Comparison of ENCODE assay signal across 1 cellular context in genomic region chr1:75785964-75786853, GRCh38.
TF ChIP-seq lines count a peak whose summit lies in the region.

Gene RABGGTB (plus strand): TSS chr1:75786256. CDS start chr1:75786272, 16 bp downstream.

TF ChIP-seq in HepG2, 621 proteins besides CTCF, POLR2A, EP300 and RAD21 (continued from another document and continues in another):
- peak; percentile 33; the same call in 1 of the 2 replicates for TF ChIP-seq ZBED4 (CRISPR knock-in tag; IDR thresholded peaks at IDR 0.05; ENCODE audit: borderline replicate concordance)
- 0 out of 2 replicates have a peak, but pooled peaks have one; percentile 31 for TF ChIP-seq MLXIP (CRISPR knock-in tag; IDR thresholded peaks at IDR 0.05; ENCODE audit: borderline replicate concordance)
- TF ChIP-seq PHF20 (CRISPR knock-in tag; IDR thresholded peaks at IDR 0.05) = peak; percentile 82
- no peak for TF ChIP-seq NBN (conservative IDR thresholded peaks at IDR 0.05)
- TF ChIP-seq MBNL3 (CRISPR knock-in tag; conservative IDR thresholded peaks at IDR 0.05) = no peak
- 0 out of 2 replicates have a peak, but pooled peaks have one; percentile 58 for TF ChIP-seq PBX3 (CRISPR knock-in tag; IDR thresholded peaks at IDR 0.05; ENCODE audit: borderline replicate concordance)
- peak; percentile 89 for TF ChIP-seq XRCC5 (optimal IDR thresholded peaks at IDR 0.05; ENCODE audit: low read length)
- TF ChIP-seq RNF2 (conservative IDR thresholded peaks at IDR 0.05; ENCODE audit: low read depth) = 0 out of 2 replicates have a peak, but pooled peaks have one; percentile 44
- no peak for TF ChIP-seq PAF1 (CRISPR knock-in tag; IDR thresholded peaks at IDR 0.05)
- peak; percentile 86 for TF ChIP-seq SALL2 (CRISPR knock-in tag; IDR thresholded peaks at IDR 0.05)
- TF ChIP-seq FOXA3 (CRISPR knock-in tag; IDR thresholded peaks at IDR 0.05) = peak; percentile 43; the same call in 1 of the 2 replicates
- 0 out of 2 replicates have a peak, but pooled peaks have one; percentile 32 for TF ChIP-seq ZBTB21 (CRISPR knock-in tag; IDR thresholded peaks at IDR 0.05)
- TF ChIP-seq KDM5B (CRISPR knock-in tag; IDR thresholded peaks at IDR 0.05; ENCODE audit: borderline replicate concordance) = peak; percentile 77; the same call in 1 of the 2 replicates
- 0 out of 2 replicates have a peak, but pooled peaks have one; percentile 21 for TF ChIP-seq ZBTB25 (CRISPR knock-in tag; IDR thresholded peaks at IDR 0.05)
- peak; percentile 13; the same call in 1 of the 2 replicates for TF ChIP-seq BRF2 (CRISPR knock-in tag; IDR thresholded peaks at IDR 0.05)
- TF ChIP-seq HDAC6 (IDR thresholded peaks at IDR 0.05; ENCODE audit: low read depth, low read length) = peak; percentile 86; the same call in 1 of the 2 replicates
- TF ChIP-seq RXRA (CRISPR knock-in tag; IDR thresholded peaks at IDR 0.05) = 0 out of 2 replicates have a peak, but pooled peaks have one; percentile 47
- TF ChIP-seq ZNF557 (CRISPR knock-in tag; IDR thresholded peaks at IDR 0.05) = peak; percentile 60; the same call in 1 of the 2 replicates
- peak; percentile 55; the same call in 1 of the 2 replicates for TF ChIP-seq TSC22D2 (CRISPR knock-in tag; IDR thresholded peaks at IDR 0.05; ENCODE audit: borderline replicate concordance)
- peak; percentile 90; the same call in 1 of the 2 replicates for TF ChIP-seq ATF6 (CRISPR knock-in tag; conservative IDR thresholded peaks at IDR 0.05)
- TF ChIP-seq ZZZ3 (CRISPR knock-in tag; IDR thresholded peaks at IDR 0.05; ENCODE audit: borderline replicate concordance) = peak; percentile 94; the same call in 1 of the 2 replicates
- peak; percentile 89 for TF ChIP-seq HOXA5 (CRISPR knock-in tag; IDR thresholded peaks at IDR 0.05)
- TF ChIP-seq ARID4A (CRISPR knock-in tag; IDR thresholded peaks at IDR 0.05; ENCODE audit: borderline replicate concordance) = peak; percentile 82; the same call in 1 of the 2 replicates
- TF ChIP-seq SAFB2 (CRISPR knock-in tag; IDR thresholded peaks at IDR 0.05; ENCODE audit: borderline replicate concordance, low read depth) = peak; percentile 39; the same call in 1 of the 2 replicates
- TF ChIP-seq ZNF136 (CRISPR knock-in tag; IDR thresholded peaks at IDR 0.05; ENCODE audit: low read depth) = peak; percentile 38; the same call in 1 of the 2 replicates
- TF ChIP-seq ZNF275 (CRISPR knock-in tag; IDR thresholded peaks at IDR 0.05; ENCODE audit: borderline replicate concordance) = no peak
- peak; percentile 65 for TF ChIP-seq ZNF143 (CRISPR knock-in tag; IDR thresholded peaks at IDR 0.05)
- 0 out of 2 replicates have a peak, but pooled peaks have one; percentile 39 for TF ChIP-seq ZNF12 (CRISPR knock-in tag; IDR thresholded peaks at IDR 0.05)
- peak; percentile 6; the same call in 1 of the 2 replicates for TF ChIP-seq NR2F2 (IDR thresholded peaks at IDR 0.05; ENCODE audit: borderline replicate concordance, low read depth)
- no peak for TF ChIP-seq TBP (CRISPR knock-in tag; IDR thresholded peaks at IDR 0.05)
- TF ChIP-seq TARDBP (CRISPR knock-in tag; IDR thresholded peaks at IDR 0.05) = no peak
- TF ChIP-seq HMGXB4 (CRISPR knock-in tag; IDR thresholded peaks at IDR 0.05; ENCODE audit: borderline replicate concordance in 1 of 2, low read depth in 1 of 2) = peak; percentile 68 to 77; a peak in 3 of 4 replicates
- TF ChIP-seq RARG (CRISPR knock-in tag; IDR thresholded peaks at IDR 0.05; ENCODE audit: low read depth) = no peak
- TF ChIP-seq SMAD3 (CRISPR knock-in tag; IDR thresholded peaks at IDR 0.05) = peak; percentile 83; the same call in 1 of the 2 replicates
- no peak for TF ChIP-seq ZNF850 (CRISPR knock-in tag; conservative IDR thresholded peaks at IDR 0.05)
- no peak; the same call in none of the 2 replicates for TF ChIP-seq ZNF792 (CRISPR knock-in tag; IDR thresholded peaks at IDR 0.05)
